In the genomic region with DNA sequence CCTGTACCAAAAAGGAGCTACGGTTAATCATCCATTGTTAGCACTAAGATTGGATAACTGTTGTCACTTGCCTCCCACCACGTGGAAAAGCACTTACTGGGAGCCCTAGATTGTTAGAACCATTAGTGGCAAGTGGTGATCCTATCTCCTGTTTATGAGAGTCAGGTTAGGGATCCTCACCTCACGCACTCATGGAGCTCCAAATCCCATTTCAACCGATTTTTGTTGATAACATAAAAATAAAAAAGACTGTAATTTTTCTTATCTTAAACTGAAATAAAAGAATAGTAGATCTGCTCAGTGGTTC, we compare ENCODE assay signal across 1 cellular context.
A peak's percentile ranks its signal among the peaks of the same experiment; 100 is the strongest.
TF ChIP-seq lines count a peak whose summit lies in the region.

No MANE protein-coding gene starts in this region.

TF ChIP-seq in HepG2, 621 proteins besides CTCF, POLR2A, EP300 and RAD21:
- TF ChIP-seq, protein P1, sequence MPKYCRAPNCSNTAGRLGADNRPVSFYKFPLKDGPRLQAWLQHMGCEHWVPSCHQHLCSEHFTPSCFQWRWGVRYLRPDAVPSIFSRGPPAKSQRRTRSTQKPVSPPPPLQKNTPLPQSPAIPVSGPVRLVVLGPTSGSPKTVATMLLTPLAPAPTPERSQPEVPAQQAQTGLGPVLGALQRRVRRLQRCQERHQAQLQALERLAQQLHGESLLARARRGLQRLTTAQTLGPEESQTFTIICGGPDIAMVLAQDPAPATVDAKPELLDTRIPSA (CRISPR knock-in tag; IDR thresholded peaks at IDR 0.05; ENCODE audit: borderline replicate concordance) = no peak
- 0 out of 2 replicates have a peak, but pooled peaks have one; percentile 38 for TF ChIP-seq ELF4 (CRISPR knock-in tag; IDR thresholded peaks at IDR 0.05; ENCODE audit: borderline replicate concordance)
